1 cellular context compared by ENCODE assay signal in genomic region chr2:207227749-207228145, GRCh38.
TF ChIP-seq lines count a peak whose summit lies in the region.

No MANE protein-coding gene starts in this region.

TF ChIP-seq in WTC11, 78 proteins besides CTCF, POLR2A, EP300 and RAD21 (continued from another document):
- TF ChIP-seq ATF2 (CRISPR knock-in tag; IDR thresholded peaks at IDR 0.05; ENCODE audit: borderline replicate concordance, low read depth) (no peak), AFF4 (CRISPR knock-in tag; IDR thresholded peaks at IDR 0.05; ENCODE audit: borderline replicate concordance) (no peak), ELF4 (CRISPR knock-in tag; IDR thresholded peaks at IDR 0.05; ENCODE audit: low read depth) (no peak), ZNF219 (CRISPR knock-in tag; IDR thresholded peaks at IDR 0.05; ENCODE audit: borderline replicate concordance) (no peak), HMGXB4 (CRISPR knock-in tag; IDR thresholded peaks at IDR 0.05) (no peak), TEAD4 (CRISPR knock-in tag; IDR thresholded peaks at IDR 0.05) (no peak)
